2 cellular contexts compared by ENCODE assay signal in the genomic region with DNA sequence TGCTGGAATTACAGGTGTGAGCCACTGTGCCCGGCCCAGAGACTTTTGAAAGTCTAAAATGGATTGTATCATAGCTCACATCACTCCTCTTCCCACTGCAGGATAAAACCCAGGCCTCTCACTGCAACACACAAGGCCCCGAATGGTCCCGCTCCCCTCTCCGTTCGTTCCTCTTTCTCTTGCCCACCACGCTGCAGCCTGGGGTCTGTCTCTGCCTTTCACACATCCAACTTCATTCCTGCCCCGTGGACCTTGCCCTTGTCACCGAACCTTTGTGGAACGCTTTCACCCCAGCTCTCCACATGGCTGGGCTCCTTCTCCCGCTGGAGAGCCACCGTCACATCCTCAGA.
TF ChIP-seq lines count a peak whose summit lies in the region.

No MANE protein-coding gene starts in this region.

TF ChIP-seq in IMR-90, 13 proteins besides CTCF, POLR2A, EP300 and RAD21:
- TF ChIP-seq RCOR1 (IDR thresholded peaks at IDR 0.05; ENCODE audit: insufficient replicate concordance, low read length) (no peak), MXI1 (IDR thresholded peaks at IDR 0.05; ENCODE audit: borderline replicate concordance, low read depth, low read length) (no peak), MAZ (IDR thresholded peaks at IDR 0.05; ENCODE audit: borderline replicate concordance, low read depth, low read length) (no peak), NFE2L2 (IDR thresholded peaks at IDR 0.05; ENCODE audit: low read depth, low read length) (no peak), CEBPB (IDR thresholded peaks at IDR 0.05; ENCODE audit: low read depth, low read length) (no peak), FOS (IDR thresholded peaks at IDR 0.05; ENCODE audit: low read depth, low read length) (no peak), SMC3 (IDR thresholded peaks at IDR 0.05; ENCODE audit: low read depth, low read length) (no peak)
- TF ChIP-seq, protein P1, sequence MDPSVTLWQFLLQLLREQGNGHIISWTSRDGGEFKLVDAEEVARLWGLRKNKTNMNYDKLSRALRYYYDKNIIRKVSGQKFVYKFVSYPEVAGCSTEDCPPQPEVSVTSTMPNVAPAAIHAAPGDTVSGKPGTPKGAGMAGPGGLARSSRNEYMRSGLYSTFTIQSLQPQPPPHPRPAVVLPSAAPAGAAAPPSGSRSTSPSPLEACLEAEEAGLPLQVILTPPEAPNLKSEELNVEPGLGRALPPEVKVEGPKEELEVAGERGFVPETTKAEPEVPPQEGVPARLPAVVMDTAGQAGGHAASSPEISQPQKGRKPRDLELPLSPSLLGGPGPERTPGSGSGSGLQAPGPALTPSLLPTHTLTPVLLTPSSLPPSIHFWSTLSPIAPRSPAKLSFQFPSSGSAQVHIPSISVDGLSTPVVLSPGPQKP (IDR thresholded peaks at IDR 0.05; ENCODE audit: borderline replicate concordance, low read depth, low read length), result no peak

TF ChIP-seq in H1, 55 proteins besides CTCF, POLR2A, EP300 and RAD21:
- TF ChIP-seq ASH2L (IDR thresholded peaks at IDR 0.05; ENCODE audit: low read length) (no peak), SP1 (IDR thresholded peaks at IDR 0.05; ENCODE audit: low read depth, low read length) (no peak), CEBPB (IDR thresholded peaks at IDR 0.05; ENCODE audit: low read depth, low read length) (no peak), TAF1 (IDR thresholded peaks at IDR 0.05; ENCODE audit: low read depth, low read length) (no peak), SIRT6 (IDR thresholded peaks at IDR 0.05; ENCODE audit: low read length) (no peak), PHF8 (conservative IDR thresholded peaks at IDR 0.05; ENCODE audit: low read depth, low read length) (no peak), SP2 (IDR thresholded peaks at IDR 0.05; ENCODE audit: low read length) (no peak), SP4 (IDR thresholded peaks at IDR 0.05; ENCODE audit: low read length) (no peak), CBX5 (IDR thresholded peaks at IDR 0.05; ENCODE audit: low read depth, low read length) (no peak), HDAC6 (IDR thresholded peaks at IDR 0.05; ENCODE audit: low read depth, low read length) (no peak), GTF2F1 (IDR thresholded peaks at IDR 0.05; ENCODE audit: borderline replicate concordance, low read depth, low read length) (no peak), FOSL1 (IDR thresholded peaks at IDR 0.05; ENCODE audit: insufficient read depth, low read depth, low read length) (no peak), JUND (IDR thresholded peaks at IDR 0.05; ENCODE audit: low read length) (no peak), KDM5A (IDR thresholded peaks at IDR 0.05; ENCODE audit: low read length) (no peak)
- TF ChIP-seq, protein P2, sequence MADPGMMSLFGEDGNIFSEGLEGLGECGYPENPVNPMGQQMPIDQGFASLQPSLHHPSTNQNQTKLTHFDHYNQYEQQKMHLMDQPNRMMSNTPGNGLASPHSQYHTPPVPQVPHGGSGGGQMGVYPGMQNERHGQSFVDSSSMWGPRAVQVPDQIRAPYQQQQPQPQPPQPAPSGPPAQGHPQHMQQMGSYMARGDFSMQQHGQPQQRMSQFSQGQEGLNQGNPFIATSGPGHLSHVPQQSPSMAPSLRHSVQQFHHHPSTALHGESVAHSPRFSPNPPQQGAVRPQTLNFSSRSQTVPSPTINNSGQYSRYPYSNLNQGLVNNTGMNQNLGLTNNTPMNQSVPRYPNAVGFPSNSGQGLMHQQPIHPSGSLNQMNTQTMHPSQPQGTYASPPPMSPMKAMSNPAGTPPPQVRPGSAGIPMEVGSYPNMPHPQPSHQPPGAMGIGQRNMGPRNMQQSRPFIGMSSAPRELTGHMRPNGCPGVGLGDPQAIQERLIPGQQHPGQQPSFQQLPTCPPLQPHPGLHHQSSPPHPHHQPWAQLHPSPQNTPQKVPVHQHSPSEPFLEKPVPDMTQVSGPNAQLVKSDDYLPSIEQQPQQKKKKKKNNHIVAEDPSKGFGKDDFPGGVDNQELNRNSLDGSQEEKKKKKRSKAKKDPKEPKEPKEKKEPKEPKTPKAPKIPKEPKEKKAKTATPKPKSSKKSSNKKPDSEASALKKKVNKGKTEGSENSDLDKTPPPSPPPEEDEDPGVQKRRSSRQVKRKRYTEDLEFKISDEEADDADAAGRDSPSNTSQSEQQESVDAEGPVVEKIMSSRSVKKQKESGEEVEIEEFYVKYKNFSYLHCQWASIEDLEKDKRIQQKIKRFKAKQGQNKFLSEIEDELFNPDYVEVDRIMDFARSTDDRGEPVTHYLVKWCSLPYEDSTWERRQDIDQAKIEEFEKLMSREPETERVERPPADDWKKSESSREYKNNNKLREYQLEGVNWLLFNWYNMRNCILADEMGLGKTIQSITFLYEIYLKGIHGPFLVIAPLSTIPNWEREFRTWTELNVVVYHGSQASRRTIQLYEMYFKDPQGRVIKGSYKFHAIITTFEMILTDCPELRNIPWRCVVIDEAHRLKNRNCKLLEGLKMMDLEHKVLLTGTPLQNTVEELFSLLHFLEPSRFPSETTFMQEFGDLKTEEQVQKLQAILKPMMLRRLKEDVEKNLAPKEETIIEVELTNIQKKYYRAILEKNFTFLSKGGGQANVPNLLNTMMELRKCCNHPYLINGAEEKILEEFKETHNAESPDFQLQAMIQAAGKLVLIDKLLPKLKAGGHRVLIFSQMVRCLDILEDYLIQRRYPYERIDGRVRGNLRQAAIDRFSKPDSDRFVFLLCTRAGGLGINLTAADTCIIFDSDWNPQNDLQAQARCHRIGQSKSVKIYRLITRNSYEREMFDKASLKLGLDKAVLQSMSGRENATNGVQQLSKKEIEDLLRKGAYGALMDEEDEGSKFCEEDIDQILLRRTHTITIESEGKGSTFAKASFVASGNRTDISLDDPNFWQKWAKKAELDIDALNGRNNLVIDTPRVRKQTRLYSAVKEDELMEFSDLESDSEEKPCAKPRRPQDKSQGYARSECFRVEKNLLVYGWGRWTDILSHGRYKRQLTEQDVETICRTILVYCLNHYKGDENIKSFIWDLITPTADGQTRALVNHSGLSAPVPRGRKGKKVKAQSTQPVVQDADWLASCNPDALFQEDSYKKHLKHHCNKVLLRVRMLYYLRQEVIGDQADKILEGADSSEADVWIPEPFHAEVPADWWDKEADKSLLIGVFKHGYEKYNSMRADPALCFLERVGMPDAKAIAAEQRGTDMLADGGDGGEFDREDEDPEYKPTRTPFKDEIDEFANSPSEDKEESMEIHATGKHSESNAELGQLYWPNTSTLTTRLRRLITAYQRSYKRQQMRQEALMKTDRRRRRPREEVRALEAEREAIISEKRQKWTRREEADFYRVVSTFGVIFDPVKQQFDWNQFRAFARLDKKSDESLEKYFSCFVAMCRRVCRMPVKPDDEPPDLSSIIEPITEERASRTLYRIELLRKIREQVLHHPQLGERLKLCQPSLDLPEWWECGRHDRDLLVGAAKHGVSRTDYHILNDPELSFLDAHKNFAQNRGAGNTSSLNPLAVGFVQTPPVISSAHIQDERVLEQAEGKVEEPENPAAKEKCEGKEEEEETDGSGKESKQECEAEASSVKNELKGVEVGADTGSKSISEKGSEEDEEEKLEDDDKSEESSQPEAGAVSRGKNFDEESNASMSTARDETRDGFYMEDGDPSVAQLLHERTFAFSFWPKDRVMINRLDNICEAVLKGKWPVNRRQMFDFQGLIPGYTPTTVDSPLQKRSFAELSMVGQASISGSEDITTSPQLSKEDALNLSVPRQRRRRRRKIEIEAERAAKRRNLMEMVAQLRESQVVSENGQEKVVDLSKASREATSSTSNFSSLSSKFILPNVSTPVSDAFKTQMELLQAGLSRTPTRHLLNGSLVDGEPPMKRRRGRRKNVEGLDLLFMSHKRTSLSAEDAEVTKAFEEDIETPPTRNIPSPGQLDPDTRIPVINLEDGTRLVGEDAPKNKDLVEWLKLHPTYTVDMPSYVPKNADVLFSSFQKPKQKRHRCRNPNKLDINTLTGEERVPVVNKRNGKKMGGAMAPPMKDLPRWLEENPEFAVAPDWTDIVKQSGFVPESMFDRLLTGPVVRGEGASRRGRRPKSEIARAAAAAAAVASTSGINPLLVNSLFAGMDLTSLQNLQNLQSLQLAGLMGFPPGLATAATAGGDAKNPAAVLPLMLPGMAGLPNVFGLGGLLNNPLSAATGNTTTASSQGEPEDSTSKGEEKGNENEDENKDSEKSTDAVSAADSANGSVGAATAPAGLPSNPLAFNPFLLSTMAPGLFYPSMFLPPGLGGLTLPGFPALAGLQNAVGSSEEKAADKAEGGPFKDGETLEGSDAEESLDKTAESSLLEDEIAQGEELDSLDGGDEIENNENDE (IDR thresholded peaks at IDR 0.05; ENCODE audit: insufficient replicate concordance, low read length), result no peak
- TF ChIP-seq, protein P3, sequence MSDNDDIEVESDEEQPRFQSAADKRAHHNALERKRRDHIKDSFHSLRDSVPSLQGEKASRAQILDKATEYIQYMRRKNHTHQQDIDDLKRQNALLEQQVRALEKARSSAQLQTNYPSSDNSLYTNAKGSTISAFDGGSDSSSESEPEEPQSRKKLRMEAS (IDR thresholded peaks at IDR 0.05), result no peak
- TF ChIP-seq, protein P4, sequence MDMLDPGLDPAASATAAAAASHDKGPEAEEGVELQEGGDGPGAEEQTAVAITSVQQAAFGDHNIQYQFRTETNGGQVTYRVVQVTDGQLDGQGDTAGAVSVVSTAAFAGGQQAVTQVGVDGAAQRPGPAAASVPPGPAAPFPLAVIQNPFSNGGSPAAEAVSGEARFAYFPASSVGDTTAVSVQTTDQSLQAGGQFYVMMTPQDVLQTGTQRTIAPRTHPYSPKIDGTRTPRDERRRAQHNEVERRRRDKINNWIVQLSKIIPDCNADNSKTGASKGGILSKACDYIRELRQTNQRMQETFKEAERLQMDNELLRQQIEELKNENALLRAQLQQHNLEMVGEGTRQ (IDR thresholded peaks at IDR 0.05; ENCODE audit: low read length), result no peak
